ENCODE assay signal across 12 cellular contexts in genomic region chr2:1509271-1509995, GRCh38.
DNase-seq lines count a peak whose midpoint lies in the region; ATAC-seq and TF ChIP-seq lines count a peak whose summit lies in the region.
"Had no signal": no experiment of that assay in that cellular context is flagged by ENCODE, and none has a peak within 500 bp of the region (broad histone marks: within the 10 kb centered on the region; RNA-seq: fewer than 3 reads in every experiment).

No MANE protein-coding gene starts in this region.

- no peak for TF ChIP-seq CTCF in heart left ventricle (IDR thresholded peaks at IDR 0.05)

- H3K27ac Mint-ChIP-seq in activated CD8-positive, alpha-beta T cell treated with anti-CD3 and anti-CD28 coated beads, Interleukin-2, amount 10 ng/mL, durations not matched to agents 7 days and 5 days, result peak overlapping the region; percentile 87
- H3K27ac Mint-ChIP-seq in stimulated activated naive CD8-positive, alpha-beta T cell treated with anti-CD3 and anti-CD28 coated beads, Interleukin-15, amount 100 ng/mL, for 72 hours, result peak overlapping the region in 1 of 2 donors; percentile 88

- ATAC-seq in activated T-cell treated with anti-CD3 and anti-CD28 coated beads, Interleukin-2, amount 50 U/mL, for 4 hours, result peak; percentile 63 to 64
- ATAC-seq in activated CD8-positive, alpha-beta T cell treated with anti-CD3 and anti-CD28 coated beads, Interleukin-2, amount 10 ng/mL, durations not matched to agents 7 days and 5 days, result peak; percentile 92
- ATAC-seq in heart left ventricle (peak; percentile 84 to 87 (median 84)), GM18868 (IDR thresholded peaks at IDR 0.05; ENCODE audit: unreplicated experiment) (no peak)
- peak; percentile 90 for ATAC-seq in stimulated activated naive CD8-positive, alpha-beta T cell treated with anti-CD3 and anti-CD28 coated beads, Interleukin-15, amount 100 ng/mL, for 72 hours
- ATAC-seq: GM12878, PC-3 had no signal

- peaks cover 0 to 12% (median 0%) of the 10 kb centered on the region in 9 donors for H3K27me3 ChIP-seq in heart left ventricle

- no peaks in the 10 kb centered on the region for H3K9me3 ChIP-seq in heart left ventricle

- H3K4me3 Mint-ChIP-seq in activated T-cell treated with anti-CD3 and anti-CD28 coated beads, Interleukin-2, amount 50 U/mL, for 4 hours, result peak overlapping the region; percentile 5
- peak overlapping the region; percentile 60 for H3K4me3 Mint-ChIP-seq in activated CD8-positive, alpha-beta T cell treated with anti-CD3 and anti-CD28 coated beads, Interleukin-2, amount 10 ng/mL, durations not matched to agents 7 days and 5 days
- H3K4me3 Mint-ChIP-seq in stimulated activated naive CD8-positive, alpha-beta T cell treated with anti-CD3 and anti-CD28 coated beads, Interleukin-15, amount 100 ng/mL, for 72 hours, result peak overlapping the region; percentile 17 to 55

- CTCF ChIA-PET in activated CD8-positive, alpha-beta T cell treated with anti-CD3 and anti-CD28 coated beads, Interleukin-2, amount 10 ng/mL, durations not matched to agents 7 days and 5 days (lab: Charles Lee), result no interaction called here

- no peak for DNase-seq in activated T-cell treated with anti-CD3 and anti-CD28 coated beads, Interleukin-2, amount 50 U/mL, for 4 hours
- DNase-seq in activated T-cell treated with anti-CD3 and anti-CD28 coated beads for 4 hours (no peak), heart left ventricle (peak in 2 of 5 donors; percentile 39 to 65), erythroblast (lab: John Stamatoyannopoulos, UW) (no peak), mucosa of gallbladder (ENCODE audit: low spot score) (no peak)
- peak; percentile 65 for DNase-seq in activated CD8-positive, alpha-beta T cell treated with anti-CD3 and anti-CD28 coated beads, Interleukin-2, amount 10 ng/mL, durations not matched to agents 7 days and 5 days
- DNase-seq in stimulated activated naive CD8-positive, alpha-beta T cell treated with anti-CD3 and anti-CD28 coated beads, Interleukin-15, amount 100 ng/mL, for 72 hours, result peak in 1 of 2 donors; percentile 36
- DNase-seq: NCI-H446; PC-3; stimulated activated CD4-positive, alpha-beta T cell treated with anti-CD3 and anti-CD28 coated beads, Interleukin-15, amount 100 ng/mL, for 24 hours had no signal

- WGBS in heart left ventricle, 4 donors, result 48 to 59% (median 54%) methylated on average over 5 of the region's 5 CpGs

- intact Hi-C loops in heart left ventricle (cut with DNase I), result no loop called here

- no peak for TF ChIP-seq POLR2A in heart left ventricle (IDR thresholded peaks at IDR 0.05)
- TF ChIP-seq POLR2A in erythroblast (IDR thresholded peaks at IDR 0.05; ENCODE audit: low read length), result no peak

- no peaks in the 10 kb centered on the region for H3K27me3 Mint-ChIP-seq in activated T-cell treated with anti-CD3 and anti-CD28 coated beads, Interleukin-2, amount 50 U/mL, for 4 hours (ENCODE audit: low read depth)
- H3K27me3 Mint-ChIP-seq in activated CD8-positive, alpha-beta T cell treated with anti-CD3 and anti-CD28 coated beads, Interleukin-2, amount 10 ng/mL, durations not matched to agents 7 days and 5 days (ENCODE audit: low read depth), result peaks cover 4% of the 10 kb centered on the region
- H3K27me3 Mint-ChIP-seq in stimulated activated naive CD8-positive, alpha-beta T cell treated with anti-CD3 and anti-CD28 coated beads, Interleukin-15, amount 100 ng/mL, for 72 hours, result peaks cover 15% of the 10 kb centered on the region

- POLR2A ChIA-PET in activated CD8-positive, alpha-beta T cell treated with anti-CD3 and anti-CD28 coated beads, Interleukin-2, amount 10 ng/mL, durations not matched to agents 7 days and 5 days (lab: Charles Lee), result no interaction called here

- no peaks in the 10 kb centered on the region for H3K36me3 Mint-ChIP-seq in activated T-cell treated with anti-CD3 and anti-CD28 coated beads, Interleukin-2, amount 50 U/mL, for 4 hours (ENCODE audit: insufficient read depth)
- peaks cover 7% of the 10 kb centered on the region for H3K36me3 Mint-ChIP-seq in activated CD8-positive, alpha-beta T cell treated with anti-CD3 and anti-CD28 coated beads, Interleukin-2, amount 10 ng/mL, durations not matched to agents 7 days and 5 days (ENCODE audit: low read depth)

- no peak overlapping the region for H3K4me3 ChIP-seq in heart left ventricle
- H3K4me3 ChIP-seq: GM12878 had no signal

- peak overlapping the region in 11 of 12 donors; percentile 40 to 91 (median 65) for H3K27ac ChIP-seq in heart left ventricle

- H3K4me1 ChIP-seq in heart left ventricle, result peaks cover 0 to 11% (median 0%) of the 10 kb centered on the region in 12 donors

- peaks cover 25% of the 10 kb centered on the region for H3K4me1 Mint-ChIP-seq in activated T-cell treated with anti-CD3 and anti-CD28 coated beads, Interleukin-2, amount 50 U/mL, for 4 hours (ENCODE audit: low read depth)
- H3K4me1 Mint-ChIP-seq in activated CD8-positive, alpha-beta T cell treated with anti-CD3 and anti-CD28 coated beads, Interleukin-2, amount 10 ng/mL, durations not matched to agents 7 days and 5 days (ENCODE audit: low read depth), result peaks cover 27% of the 10 kb centered on the region
- peaks cover 23% of the 10 kb centered on the region for H3K4me1 Mint-ChIP-seq in stimulated activated naive CD8-positive, alpha-beta T cell treated with anti-CD3 and anti-CD28 coated beads, Interleukin-15, amount 100 ng/mL, for 72 hours

- no peaks in the 10 kb centered on the region for H3K9me3 Mint-ChIP-seq in activated T-cell treated with anti-CD3 and anti-CD28 coated beads, Interleukin-2, amount 50 U/mL, for 4 hours
- H3K9me3 Mint-ChIP-seq in activated CD8-positive, alpha-beta T cell treated with anti-CD3 and anti-CD28 coated beads, Interleukin-2, amount 10 ng/mL, durations not matched to agents 7 days and 5 days (ENCODE audit: insufficient read depth), result no peaks in the 10 kb centered on the region
- no peaks in the 10 kb centered on the region for H3K9me3 Mint-ChIP-seq in stimulated activated naive CD8-positive, alpha-beta T cell treated with anti-CD3 and anti-CD28 coated beads, Interleukin-15, amount 100 ng/mL, for 72 hours

- H3K36me3 ChIP-seq in heart left ventricle, result no peaks in the 10 kb centered on the region

Comparison
In these comparisons a context has a peak if more than half of its experiments do, and no peak if none do; other contexts are left out.
1. H3K4me3 Mint-ChIP-seq: peak in every context shown above with its lines; median percentile 60 in activated CD8-positive, alpha-beta T cell treated with anti-CD3 and anti-CD28 coated beads, Interleukin-2, amount 10 ng/mL, durations not matched to agents 7 days and 5 days; 36 in stimulated activated naive CD8-positive, alpha-beta T cell treated with anti-CD3 and anti-CD28 coated beads, Interleukin-15, amount 100 ng/mL, for 72 hours; 5 in activated T-cell treated with anti-CD3 and anti-CD28 coated beads, Interleukin-2, amount 50 U/mL, for 4 hours.